ENCODE assay signal across 11 cellular contexts in genomic region chr17:78995761-78996451, GRCh38. TPM values are rescaled to one million over a fixed set of nuclear protein-coding genes. Genes with fewer than 3 reads are reported as not detected.
DNase-seq lines count a peak whose midpoint lies in the region; ATAC-seq and TF ChIP-seq lines count a peak whose summit lies in the region.
"Had no signal": no experiment of that assay in that cellular context is flagged by ENCODE, and none has a peak within 500 bp of the region (broad histone marks: within the 10 kb centered on the region; RNA-seq: fewer than 3 reads in every experiment).

No MANE protein-coding gene starts in this region.

- H3K36me3 Mint-ChIP-seq in Caco-2 (ENCODE audit: insufficient read depth, unreplicated experiment): peaks cover 72% of the 10 kb centered on the region
- H3K36me3 Mint-ChIP-seq in activated T-helper 1 cell treated with anti-CD3 and anti-CD28 coated beads, Interleukin-12 subunit alpha, Interleukin-12 subunit beta, Interleukin-2, Interleukin-4 antibody, amounts not matched to agents 30 ng/mL and 10 ng/mL and 1 ng/mL, durations not matched to agents 14 hours and 24 hours and 36 hours (ENCODE audit: low read depth): peaks cover 35% of the 10 kb centered on the region

- H3K27ac ChIP-seq in PC-9 (peak overlapping the region; percentile 62), right atrium auricular region (peak overlapping the region; percentile 0 to 22), psoas muscle (no peak overlapping the region)

- POLR2A ChIA-PET in Caco-2 (lab: Charles Lee): interaction anchor here (0.6 to 1.0 kb wide), 2 partner anchors 14 to 1111 kb away, joined by 4 to 5 read pairs; no protein-coding TSS in a partner anchor
- POLR2A ChIA-PET in PC-9 (lab: Charles Lee; ENCODE audit: unreplicated experiment): interaction anchor here (0.5 to 1.4 kb wide), 10 partner anchors 9 to 923 kb away, joined by 3 to 20 read pairs (median 6); no protein-coding TSS in a partner anchor

- WGBS in psoas muscle, 3 donors: 51 to 66% (median 54%) methylated on average over 18 of the region's 18 CpGs

- no peaks in the 10 kb centered on the region for H3K9me2 ChIP-seq in PC-9 (ENCODE audit: insufficient read depth)

- H3K4me1 Mint-ChIP-seq in Caco-2 (ENCODE audit: low read depth, unreplicated experiment): no peaks in the 10 kb centered on the region
- H3K4me1 Mint-ChIP-seq in activated T-helper 1 cell treated with anti-CD3 and anti-CD28 coated beads, Interleukin-12 subunit alpha, Interleukin-12 subunit beta, Interleukin-2, Interleukin-4 antibody, amounts not matched to agents 30 ng/mL and 10 ng/mL and 1 ng/mL, durations not matched to agents 14 hours and 24 hours and 36 hours (ENCODE audit: low read depth): peaks cover 9% of the 10 kb centered on the region

- no peak overlapping the region for H2AFZ ChIP-seq in PC-9

- ATAC-seq in psoas muscle (peak; percentile 15 to 80 (median 60)), GM21447 (IDR thresholded peaks at IDR 0.05; ENCODE audit: unreplicated experiment) (no peak)
- ATAC-seq: stimulated activated naive CD8-positive, alpha-beta T cell treated with anti-CD3 and anti-CD28 coated beads, Interleukin-15, Interleukin-2, amounts not matched to agents 100 U/mL and 50 U/mL, for 24 hours had no signal

- H3K4me2 ChIP-seq in PC-9: peak overlapping the region; percentile 50

- no TSS peak for BruUV-seq in Caco-2 (replicated peaks; lab: Mats Ljungman, UMichigan)
- no TSS peak for BruUV-seq in PC-9 (replicated peaks; lab: Mats Ljungman, UMichigan)

- H3K4me3 Mint-ChIP-seq in Caco-2 (ENCODE audit: unreplicated experiment): no peak overlapping the region
- H3K4me3 Mint-ChIP-seq in activated T-helper 1 cell treated with anti-CD3 and anti-CD28 coated beads, Interleukin-12 subunit alpha, Interleukin-12 subunit beta, Interleukin-2, Interleukin-4 antibody, amounts not matched to agents 30 ng/mL and 10 ng/mL and 1 ng/mL, durations not matched to agents 14 hours and 24 hours and 36 hours: no peak overlapping the region
- H3K4me3 Mint-ChIP-seq: dendritic cell treated with granulocyte-macrophage colony-stimulating factor and Interleukin-4, amounts not matched to agents 40 ng/mL and 50 ng/mL, for 4 days had no signal

- H3K4me3 ChIP-seq in Caco-2 (ENCODE audit: low read depth, low read length): no peak overlapping the region
- H3K4me3 ChIP-seq in PC-9: no peak overlapping the region; the same call in 1 of the 2 replicates
- H3K4me3 ChIP-seq in right atrium auricular region: no peak overlapping the region
- H3K4me3 ChIP-seq in psoas muscle: no peak overlapping the region

- H3K4me1 ChIP-seq in Caco-2 (no peaks in the 10 kb centered on the region), PC-9 (replicated peaks; ENCODE audit: insufficient read depth) (peaks cover 34% of the 10 kb centered on the region), right atrium auricular region (peaks cover 0 to 27% of the 10 kb centered on the region in 2 donors), psoas muscle (peaks cover 20% of the 10 kb centered on the region)

- DNase-seq in Caco-2: peak in 1 of 2 experiments; percentile 28
- DNase-seq in PC-9: peak; percentile 89 to 93
- DNase-seq in right atrium auricular region (ENCODE audit: low spot score): no peak
- peak in 1 of 2 donors; percentile 80 for DNase-seq in psoas muscle
- no peak for DNase-seq in NCI-H2227 treated with DMSO at 0.1 percent for 48 hours (lab: John Stamatoyannopoulos, UW)
- DNase-seq in activated T-helper 1 cell treated with anti-CD3 and anti-CD28 coated beads, Interleukin-12 subunit alpha, Interleukin-12 subunit beta, Interleukin-2, Interleukin-4 antibody, amounts not matched to agents 30 ng/mL and 10 ng/mL and 1 ng/mL, durations not matched to agents 14 hours and 24 hours and 36 hours (ENCODE audit: low spot score): no peak
- DNase-seq in NCI-H1092 (lab: John Stamatoyannopoulos, UW): no peak
- DNase-seq: NCI-H1417 treated with DMSO at 0.1 percent for 48 hours; stimulated activated naive CD8-positive, alpha-beta T cell treated with anti-CD3 and anti-CD28 coated beads, Interleukin-15, Interleukin-2, amounts not matched to agents 100 U/mL and 50 U/mL, for 24 hours had no signal

- no peak for TF ChIP-seq CTCF in Caco-2 (IDR thresholded peaks at IDR 0.05; ENCODE audit: insufficient read depth in 1 of 2, low read depth in 1 of 2, low read length in 1 of 2, severe bottlenecking in 1 of 2, unreplicated experiment in 1 of 2)
- no peak for TF ChIP-seq CTCF in PC-9 (conservative IDR thresholded peaks at IDR 0.05)
- TF ChIP-seq CTCF in right atrium auricular region (IDR thresholded peaks at IDR 0.05): no peak
- TF ChIP-seq CTCF in psoas muscle (IDR thresholded peaks at IDR 0.05): no peak

- H3K9me3 ChIP-seq in Caco-2 (no peaks in the 10 kb centered on the region), PC-9 (ENCODE audit: insufficient read depth, low read depth) (no peaks in the 10 kb centered on the region), right atrium auricular region (no peaks in the 10 kb centered on the region), psoas muscle (no peaks in the 10 kb centered on the region)

- H3K27me3 Mint-ChIP-seq in Caco-2 (ENCODE audit: insufficient read depth, unreplicated experiment): no peaks in the 10 kb centered on the region
- no peaks in the 10 kb centered on the region for H3K27me3 Mint-ChIP-seq in activated T-helper 1 cell treated with anti-CD3 and anti-CD28 coated beads, Interleukin-12 subunit alpha, Interleukin-12 subunit beta, Interleukin-2, Interleukin-4 antibody, amounts not matched to agents 30 ng/mL and 10 ng/mL and 1 ng/mL, durations not matched to agents 14 hours and 24 hours and 36 hours (ENCODE audit: insufficient read depth)
- H3K27me3 Mint-ChIP-seq: dendritic cell treated with granulocyte-macrophage colony-stimulating factor and Interleukin-4, amounts not matched to agents 40 ng/mL and 50 ng/mL, for 4 days had no signal

- peaks cover 26% of the 10 kb centered on the region for H3F3A ChIP-seq in PC-9 (ENCODE audit: insufficient read depth, low read depth)

- no peaks in the 10 kb centered on the region for H3K9me3 Mint-ChIP-seq in Caco-2 (ENCODE audit: unreplicated experiment)
- no peaks in the 10 kb centered on the region for H3K9me3 Mint-ChIP-seq in activated T-helper 1 cell treated with anti-CD3 and anti-CD28 coated beads, Interleukin-12 subunit alpha, Interleukin-12 subunit beta, Interleukin-2, Interleukin-4 antibody, amounts not matched to agents 30 ng/mL and 10 ng/mL and 1 ng/mL, durations not matched to agents 14 hours and 24 hours and 36 hours
- H3K9me3 Mint-ChIP-seq: dendritic cell treated with granulocyte-macrophage colony-stimulating factor and Interleukin-4, amounts not matched to agents 40 ng/mL and 50 ng/mL, for 4 days had no signal

- H3K27ac Mint-ChIP-seq in Caco-2 (ENCODE audit: unreplicated experiment): peak overlapping the region; percentile 69
- H3K27ac Mint-ChIP-seq in activated T-helper 1 cell treated with anti-CD3 and anti-CD28 coated beads, Interleukin-12 subunit alpha, Interleukin-12 subunit beta, Interleukin-2, Interleukin-4 antibody, amounts not matched to agents 30 ng/mL and 10 ng/mL and 1 ng/mL, durations not matched to agents 14 hours and 24 hours and 36 hours: no peak overlapping the region
- H3K27ac Mint-ChIP-seq: dendritic cell treated with granulocyte-macrophage colony-stimulating factor and Interleukin-4, amounts not matched to agents 40 ng/mL and 50 ng/mL, for 4 days had no signal

- H4K20me1 ChIP-seq in PC-9 (ENCODE audit: insufficient read depth): peaks cover under 1% of the 10 kb centered on the region

- intact Hi-C loops in Caco-2 (cut with micrococcal nuclease; ENCODE audit: unreplicated experiment) (no loop called here), PC-9 (cut with micrococcal nuclease; ENCODE audit: unreplicated experiment) (loop anchor here (2.0 kb wide), 1 partner anchor 21 kb away; no protein-coding TSS in a partner anchor), psoas muscle (cut with DNase I) (no loop called here)
- intact Hi-C loops in activated T-helper 1 cell treated with anti-CD3 and anti-CD28 coated beads, Interleukin-12 subunit alpha, Interleukin-12 subunit beta, Interleukin-2, Interleukin-4 antibody, amounts not matched to agents 30 ng/mL and 10 ng/mL and 1 ng/mL, durations not matched to agents 14 hours and 24 hours and 36 hours (cut with micrococcal nuclease): no loop called here

- H3K36me3 ChIP-seq in Caco-2 (ENCODE audit: control insufficient read depth, insufficient read depth, low read length): 0 out of 2 replicates have a peak, but pooled peaks cover 4% of the 10 kb centered on the region
- peaks cover 22% of the 10 kb centered on the region for H3K36me3 ChIP-seq in PC-9 (ENCODE audit: low read depth)
- peaks cover 42% of the 10 kb centered on the region for H3K36me3 ChIP-seq in right atrium auricular region
- H3K36me3 ChIP-seq in psoas muscle (ENCODE audit: insufficient read depth in 1 of 2, low read depth in 1 of 2): peaks cover 0 to 69% of the 10 kb centered on the region in 2 donors

- peaks cover 67% of the 10 kb centered on the region for H3K79me2 ChIP-seq in PC-9 (ENCODE audit: low read depth)

- CTCF ChIA-PET in Caco-2 (lab: Charles Lee): interaction anchor here (0.6 kb wide), 1 partner anchor 48 kb away, joined by 6 read pairs; no protein-coding TSS in a partner anchor
- CTCF ChIA-PET in PC-9 (lab: Charles Lee): interaction anchor here (0.6 to 1.4 kb wide), 9 partner anchors 9 to 856 kb away, joined by 3 to 10 read pairs (median 4); no protein-coding TSS in a partner anchor

- H3K27me3 ChIP-seq in Caco-2 (replicated peaks; ENCODE audit: control insufficient read depth, insufficient read depth, low read length): no peaks in the 10 kb centered on the region
- no peaks in the 10 kb centered on the region for H3K27me3 ChIP-seq in PC-9 (ENCODE audit: insufficient read depth, low read depth)
- no peaks in the 10 kb centered on the region for H3K27me3 ChIP-seq in right atrium auricular region
- no peaks in the 10 kb centered on the region for H3K27me3 ChIP-seq in psoas muscle (ENCODE audit: insufficient read depth in 3 of 3, low read length in 2 of 3)

RNA-seq across cellular contexts. Expression of gene CANT1, which starts 13.7 kb away (rescaled TPM):
- total RNA-seq in Caco-2 (2022) (68.9 and 86.4 TPM in 2 replicates), PC-9 (2021) (116 and 183 TPM in 2 replicates), right atrium auricular region (10 to 100 TPM; 20.9 to 40.1 TPM), psoas muscle (10 to 100 TPM; 19.1 to 27.7 (median 21.0) TPM)
- polyA plus RNA-seq in psoas muscle: 10 to 100 TPM; 10.2 to 34.3 (median 29.5) TPM
- 54.7 and 57.3 TPM in 2 replicates for total RNA-seq in activated T-helper 1 cell treated with anti-CD3 and anti-CD28 coated beads, Interleukin-12 subunit alpha, Interleukin-12 subunit beta, Interleukin-2, Interleukin-4 antibody, amounts not matched to agents 30 ng/mL and 10 ng/mL and 1 ng/mL, durations not matched to agents 14 hours and 24 hours and 36 hours

RNA-seq across cellular contexts. Expression of gene LGALS3BP, which starts 16.2 kb away (rescaled TPM):
- total RNA-seq in Caco-2 (2022) (65.4 and 68.1 TPM in 2 replicates), PC-9 (2021) (507 and 685 TPM in 2 replicates), right atrium auricular region (100 to 1,000 TPM; 488 to 733 TPM), psoas muscle (10 to 100 TPM; 12.9 to 35.5 (median 22.0) TPM)
- 10 to 100 TPM in 1 of 3 donors, 1 to 10 TPM in 2; 8.9 to 14.9 (median 8.9) TPM for polyA plus RNA-seq in psoas muscle
- total RNA-seq in activated T-helper 1 cell treated with anti-CD3 and anti-CD28 coated beads, Interleukin-12 subunit alpha, Interleukin-12 subunit beta, Interleukin-2, Interleukin-4 antibody, amounts not matched to agents 30 ng/mL and 10 ng/mL and 1 ng/mL, durations not matched to agents 14 hours and 24 hours and 36 hours: 75.3 and 78.5 TPM in 2 replicates

RNA-seq across cellular contexts. Expression of gene C1QTNF1, which starts 28.1 kb away (rescaled TPM):
- total RNA-seq in Caco-2 (2022): 16.1 and 19.9 TPM in 2 replicates
- 3.4 and 3.9 TPM in 2 replicates for total RNA-seq in PC-9 (2021)
- 100 to 1,000 TPM; 125 to 401 TPM for total RNA-seq in right atrium auricular region
- 10 to 100 TPM; 10.5 to 22.8 (median 16.9) TPM for total RNA-seq in psoas muscle
- polyA plus RNA-seq in psoas muscle: 10 to 100 TPM; 12.2 to 22.6 (median 16.4) TPM
- not detected in 2 replicates for total RNA-seq in activated T-helper 1 cell treated with anti-CD3 and anti-CD28 coated beads, Interleukin-12 subunit alpha, Interleukin-12 subunit beta, Interleukin-2, Interleukin-4 antibody, amounts not matched to agents 30 ng/mL and 10 ng/mL and 1 ng/mL, durations not matched to agents 14 hours and 24 hours and 36 hours

Comparison
In these comparisons a context has a peak if more than half of its experiments do, and no peak if none do; other contexts are left out.
1. DNase-seq: peak in PC-9 (2 of 2); none in right atrium auricular region (single experiment), NCI-H2227 treated with DMSO at 0.1 percent for 48 hours (single experiment), activated T-helper 1 cell treated with anti-CD3 and anti-CD28 coated beads, Interleukin-12 subunit alpha, Interleukin-12 subunit beta, Interleukin-2, Interleukin-4 antibody, amounts not matched to agents 30 ng/mL and 10 ng/mL and 1 ng/mL, durations not matched to agents 14 hours and 24 hours and 36 hours (single experiment) and NCI-H1092 (single experiment).